Comparison of ENCODE assay signal across 1 cellular context in the genomic region with DNA sequence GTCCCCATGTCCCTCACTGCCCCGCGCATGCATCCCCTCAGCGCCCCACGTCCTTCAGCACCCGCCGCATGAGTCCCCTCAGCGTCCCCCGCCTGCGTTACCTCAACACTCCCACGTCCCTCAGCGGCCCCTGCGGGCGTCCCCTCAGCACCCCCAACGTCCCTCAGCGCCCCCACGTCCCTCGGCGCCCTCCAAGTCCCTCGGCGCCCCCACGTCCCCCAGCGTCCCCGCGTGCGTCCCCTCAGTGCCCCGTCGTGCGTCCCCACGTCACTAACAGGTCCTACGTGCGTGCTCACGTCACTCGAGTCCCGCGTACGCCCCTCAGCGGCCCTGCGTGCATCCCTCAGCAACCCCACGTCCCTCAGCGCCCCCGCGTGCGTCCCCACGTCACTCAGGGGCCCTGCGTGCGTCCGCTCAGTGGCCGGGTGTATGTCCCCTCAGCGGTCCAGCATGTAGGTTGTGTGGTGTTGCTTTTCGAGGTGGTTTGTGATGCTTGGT.
TF ChIP-seq lines count a peak whose summit lies in the region.

No MANE protein-coding gene starts in this region.

TF ChIP-seq in HEK293T, 16 proteins besides CTCF, POLR2A, EP300 and RAD21:
- TF ChIP-seq ARNT (IDR thresholded peaks at IDR 0.05) (no peak), ELF4 (IDR thresholded peaks at IDR 0.05) (no peak), SUZ12 (IDR thresholded peaks at IDR 0.05) (no peak), BHLHE40 (IDR thresholded peaks at IDR 0.05; ENCODE audit: borderline replicate concordance) (no peak), FOXK2 (IDR thresholded peaks at IDR 0.05) (no peak), HDGF (IDR thresholded peaks at IDR 0.05; ENCODE audit: borderline replicate concordance) (no peak), FOXM1 (IDR thresholded peaks at IDR 0.05; ENCODE audit: borderline replicate concordance) (no peak)
- TF ChIP-seq, protein P1, sequence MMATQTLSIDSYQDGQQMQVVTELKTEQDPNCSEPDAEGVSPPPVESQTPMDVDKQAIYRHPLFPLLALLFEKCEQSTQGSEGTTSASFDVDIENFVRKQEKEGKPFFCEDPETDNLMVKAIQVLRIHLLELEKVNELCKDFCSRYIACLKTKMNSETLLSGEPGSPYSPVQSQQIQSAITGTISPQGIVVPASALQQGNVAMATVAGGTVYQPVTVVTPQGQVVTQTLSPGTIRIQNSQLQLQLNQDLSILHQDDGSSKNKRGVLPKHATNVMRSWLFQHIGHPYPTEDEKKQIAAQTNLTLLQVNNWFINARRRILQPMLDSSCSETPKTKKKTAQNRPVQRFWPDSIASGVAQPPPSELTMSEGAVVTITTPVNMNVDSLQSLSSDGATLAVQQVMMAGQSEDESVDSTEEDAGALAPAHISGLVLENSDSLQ (IDR thresholded peaks at IDR 0.05): no peak
TF ChIP-seq in HEK293T: peak in this region for 0.
